ENCODE assay signal across 11 cellular contexts in the genomic region with DNA sequence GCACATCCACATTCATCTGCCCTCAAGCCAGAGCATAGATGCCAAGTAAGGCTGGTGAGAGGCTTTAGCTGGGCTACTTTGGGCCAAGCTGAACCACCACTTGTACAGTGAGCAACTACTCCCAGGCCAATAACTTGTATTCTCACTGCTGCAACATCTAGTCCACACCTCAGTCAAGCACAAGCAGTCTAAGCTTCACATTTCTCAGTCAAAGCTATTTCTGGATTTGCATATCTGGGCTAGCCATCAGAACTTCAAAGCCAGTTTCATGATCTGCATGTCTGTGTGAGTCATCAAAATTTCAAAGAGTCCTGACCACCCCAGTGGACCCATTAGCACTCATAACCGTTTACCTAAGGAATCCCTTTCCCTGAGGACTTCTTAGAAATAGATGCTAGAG.
DNase-seq lines count a peak whose midpoint lies in the region; ATAC-seq and TF ChIP-seq lines count a peak whose summit lies in the region.
"Had no signal": no experiment of that assay in that cellular context is flagged by ENCODE, and none has a peak within 500 bp of the region (broad histone marks: within the 10 kb centered on the region; RNA-seq: fewer than 3 reads in every experiment).

No MANE protein-coding gene starts in this region.

- H4K8ac ChIP-seq in IMR-90 (ENCODE audit: low read depth in 2 of 2, low read length in 2 of 2) = no peak overlapping the region

- no peak overlapping the region for H2BK20ac ChIP-seq in IMR-90 (ENCODE audit: low read depth, low read length)

- no peaks in the 10 kb centered on the region for H3K9me3 Mint-ChIP-seq in activated CD4-positive, alpha-beta T cell treated with anti-CD3 and anti-CD28 coated beads, Interleukin-2, amount 10 ng/mL, durations not matched to agents 7 days and 5 days

- peaks cover 0 to 20% of the 10 kb centered on the region in 2 experiments; a peak in 2 of 4 replicates for H3K79me1 ChIP-seq in IMR-90 (ENCODE audit: low read depth in 1 of 2, low read length in 2 of 2)

- H4K5ac ChIP-seq in IMR-90 (ENCODE audit: low read depth, low read length) = no peak overlapping the region

- no peak overlapping the region for H3K14ac ChIP-seq in IMR-90 (replicated peaks; ENCODE audit: low read depth, low read length)

- H3K27me3 ChIP-seq in IMR-90 (ENCODE audit: control insufficient read depth, insufficient read depth, low read length) = no peaks in the 10 kb centered on the region

- H3K4me3 ChIP-seq in IMR-90 (ENCODE audit: insufficient read depth, low read depth, low read length) (no peak overlapping the region), fibroblast of villous mesenchyme (ENCODE audit: low read depth, low read length) (no peak overlapping the region)

- H3K4me1 ChIP-seq in IMR-90 (ENCODE audit: control insufficient read depth, insufficient read depth, low read length) = peaks cover 5% of the 10 kb centered on the region; the same call in 1 of the 2 replicates

- H3K4me1 Mint-ChIP-seq in activated CD4-positive, alpha-beta T cell treated with anti-CD3 and anti-CD28 coated beads, Interleukin-2, amount 10 ng/mL, durations not matched to agents 7 days and 5 days = no peaks in the 10 kb centered on the region

- CTCF ChIA-PET in IMR-90 (lab: Yijun Ruan, JAX) = interaction anchor here (0.5 to 1.0 kb wide), 2 partner anchors 104 to 193 kb away, joined by 4 read pairs; a partner anchor contains a TSS
- CTCF ChIA-PET in activated CD4-positive, alpha-beta T cell treated with anti-CD3 and anti-CD28 coated beads, Interleukin-2, amount 10 ng/mL, durations not matched to agents 7 days and 5 days (lab: Charles Lee) = no interaction called here

- TF ChIP-seq CTCF in IMR-90 (conservative IDR thresholded peaks at IDR 0.05; ENCODE audit: low read depth, low read length) = no peak
- TF ChIP-seq CTCF in fibroblast of villous mesenchyme (IDR thresholded peaks at IDR 0.05; ENCODE audit: insufficient read depth, low read depth, low read length) = no peak

- H3K9me1 ChIP-seq in IMR-90 (ENCODE audit: insufficient read depth, low read length) = peaks cover 12% of the 10 kb centered on the region

- H3K27ac Mint-ChIP-seq in activated CD4-positive, alpha-beta T cell treated with anti-CD3 and anti-CD28 coated beads, Interleukin-2, amount 10 ng/mL, durations not matched to agents 7 days and 5 days = no peak overlapping the region

- no peak overlapping the region for H2BK15ac ChIP-seq in IMR-90 (ENCODE audit: low read depth, low read length)

- no peak overlapping the region for H3K18ac ChIP-seq in IMR-90 (ENCODE audit: low read depth, low read length)

- no peak overlapping the region for H4K91ac ChIP-seq in IMR-90 (ENCODE audit: insufficient read depth, low read depth, low read length)

- no peak overlapping the region for H3K4me2 ChIP-seq in IMR-90 (ENCODE audit: low read depth, low read length)

- no peak overlapping the region for H3K27ac ChIP-seq in IMR-90 (ENCODE audit: insufficient read depth, low read length)

- no peak for TF ChIP-seq RAD21 in IMR-90 (IDR thresholded peaks at IDR 0.05; ENCODE audit: low read length)

- H2BK5ac ChIP-seq in IMR-90 (ENCODE audit: low read depth, low read length, poor library complexity, severe bottlenecking) = no peak overlapping the region

- dilution Hi-C loops in IMR-90 (cut with HindIII; ENCODE audit: low sequenced_read_pairs, unreplicated experiment) = no loop called here

- H4K20me1 ChIP-seq in IMR-90 (ENCODE audit: insufficient read depth, low read length) = no peaks in the 10 kb centered on the region

- H3K9me3 ChIP-seq in IMR-90 (ENCODE audit: control insufficient read depth, insufficient read depth, low read length) = no peaks in the 10 kb centered on the region

- no peak overlapping the region for H2BK120ac ChIP-seq in IMR-90 (ENCODE audit: low read depth, low read length)

- in situ Hi-C loops in IMR-90 (cut with MboI; ENCODE audit: low sequenced_read_pairs) = no loop called here

- H3K9ac ChIP-seq in IMR-90 (ENCODE audit: low read depth, low read length) = no peak overlapping the region

- POLR2A ChIA-PET in IMR-90 (lab: Charles Lee; ENCODE audit: unreplicated experiment) = no interaction called here
- POLR2A ChIA-PET in activated CD4-positive, alpha-beta T cell treated with anti-CD3 and anti-CD28 coated beads, Interleukin-2, amount 10 ng/mL, durations not matched to agents 7 days and 5 days (lab: Charles Lee) = no interaction called here

- H3K56ac ChIP-seq in IMR-90 (ENCODE audit: extremely low read depth, insufficient read depth, low read length) = no peak overlapping the region

- WGBS in IMR-90 (ENCODE audit: extremely low coverage in 2 of 2, insufficient read length in 1 of 2), 2 experiments = no CpG with 5 or more reads among the region's 1 CpG

- H3K23ac ChIP-seq in IMR-90 (ENCODE audit: low read depth, low read length) = peak overlapping the region; percentile 14; the same call in 1 of the 2 replicates

- peak; percentile 62 for ATAC-seq in GM21423 (IDR thresholded peaks at IDR 0.05; ENCODE audit: unreplicated experiment)
- ATAC-seq in IMR-90 (ENCODE audit: low read depth) = peak; percentile 72
- no peak for ATAC-seq in GM21825 (IDR thresholded peaks at IDR 0.05; ENCODE audit: unreplicated experiment)
- ATAC-seq: activated CD4-positive, CD25-positive, alpha-beta regulatory T cell treated with anti-CD3 and anti-CD28 coated beads, Interleukin-2, amount 50 U/mL, for 24 hours had no signal

- H3K4ac ChIP-seq in IMR-90 (ENCODE audit: low read depth, low read length) = no peak overlapping the region

- peaks cover 46% of the 10 kb centered on the region for H3K36me3 ChIP-seq in IMR-90 (ENCODE audit: control insufficient read depth, insufficient read depth, low read length)

- DNase-seq in A172 (ENCODE audit: low spot score) = peak; percentile 48
- peak; percentile 60 for DNase-seq in IMR-90
- DNase-seq in fibroblast of villous mesenchyme (ENCODE audit: low read depth) = peak; percentile 73
- no peak for DNase-seq in NCI-H2196 treated with DMSO at 0.1 percent for 48 hours (lab: John Stamatoyannopoulos, UW; ENCODE audit: unreplicated experiment)
- DNase-seq in activated CD4-positive, alpha-beta T cell treated with anti-CD3 and anti-CD28 coated beads, Interleukin-2, amount 10 ng/mL, durations not matched to agents 7 days and 5 days = no peak
- no peak for DNase-seq in NOMO-1 treated with dmso at 0.1 percent for 144 hours (lab: John Stamatoyannopoulos, UW; ENCODE audit: unreplicated experiment)
- DNase-seq: NCI-H510A, small intestine had no signal

- H2AFZ ChIP-seq in IMR-90 (replicated peaks; ENCODE audit: low read length, poor library complexity) = no peak overlapping the region

- intact Hi-C loops in IMR-90 (cut with micrococcal nuclease) = no loop called here

- TF ChIP-seq POLR2A in IMR-90 (IDR thresholded peaks at IDR 0.05; ENCODE audit: low read depth, low read length) = no peak

- no peak overlapping the region for H2AK9ac ChIP-seq in IMR-90 (replicated peaks; ENCODE audit: low read depth, low read length, poor library complexity)

- H2AK5ac ChIP-seq in IMR-90 (ENCODE audit: low read depth, low read length) = no peak overlapping the region

- no peaks in the 10 kb centered on the region for H3K36me3 Mint-ChIP-seq in activated CD4-positive, alpha-beta T cell treated with anti-CD3 and anti-CD28 coated beads, Interleukin-2, amount 10 ng/mL, durations not matched to agents 7 days and 5 days (ENCODE audit: low read depth)

- BruUV-seq in IMR-90 (replicated peaks; lab: Mats Ljungman, UMichigan) = no TSS peak

- H3K4me3 Mint-ChIP-seq in activated CD4-positive, alpha-beta T cell treated with anti-CD3 and anti-CD28 coated beads, Interleukin-2, amount 10 ng/mL, durations not matched to agents 7 days and 5 days = no peak overlapping the region

- no peaks in the 10 kb centered on the region for H3K27me3 Mint-ChIP-seq in activated CD4-positive, alpha-beta T cell treated with anti-CD3 and anti-CD28 coated beads, Interleukin-2, amount 10 ng/mL, durations not matched to agents 7 days and 5 days

TF ChIP-seq in IMR-90, 13 proteins besides CTCF, POLR2A, EP300 and RAD21:
- TF ChIP-seq, protein P1, sequence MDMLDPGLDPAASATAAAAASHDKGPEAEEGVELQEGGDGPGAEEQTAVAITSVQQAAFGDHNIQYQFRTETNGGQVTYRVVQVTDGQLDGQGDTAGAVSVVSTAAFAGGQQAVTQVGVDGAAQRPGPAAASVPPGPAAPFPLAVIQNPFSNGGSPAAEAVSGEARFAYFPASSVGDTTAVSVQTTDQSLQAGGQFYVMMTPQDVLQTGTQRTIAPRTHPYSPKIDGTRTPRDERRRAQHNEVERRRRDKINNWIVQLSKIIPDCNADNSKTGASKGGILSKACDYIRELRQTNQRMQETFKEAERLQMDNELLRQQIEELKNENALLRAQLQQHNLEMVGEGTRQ (IDR thresholded peaks at IDR 0.05; ENCODE audit: low read depth, low read length) = no peak
- TF ChIP-seq BHLHE40 (IDR thresholded peaks at IDR 0.05; ENCODE audit: low read depth, low read length) = no peak
- TF ChIP-seq FOS (IDR thresholded peaks at IDR 0.05; ENCODE audit: low read depth, low read length) = peak; percentile 61; the same call in 1 of the 2 replicates
- no peak for TF ChIP-seq NFE2L2 (IDR thresholded peaks at IDR 0.05; ENCODE audit: low read depth, low read length)
- no peak for TF ChIP-seq SMC3 (IDR thresholded peaks at IDR 0.05; ENCODE audit: low read depth, low read length)
TF ChIP-seq in IMR-90: peak in this region for 1.

Comparison
In these comparisons a context has a peak if more than half of its experiments do, and no peak if none do; other contexts are left out.
1. DNase-seq: peak in A172 (single experiment), IMR-90 (single experiment) and fibroblast of villous mesenchyme (single experiment); none in NCI-H2196 treated with DMSO at 0.1 percent for 48 hours (single experiment), activated CD4-positive, alpha-beta T cell treated with anti-CD3 and anti-CD28 coated beads, Interleukin-2, amount 10 ng/mL, durations not matched to agents 7 days and 5 days (single experiment) and NOMO-1 treated with dmso at 0.1 percent for 144 hours (single experiment).